ENCODE assay signal across 1 cellular context in genomic region chr3:49021213-49021812, GRCh38.
A peak's percentile ranks its signal among the peaks of the same experiment; 100 is the strongest.
TF ChIP-seq lines count a peak whose summit lies in the region.

No MANE protein-coding gene starts in this region.

TF ChIP-seq in GM12878, 131 proteins besides CTCF, POLR2A, EP300 and RAD21 (continued from another document):
- TF ChIP-seq REST (IDR thresholded peaks at IDR 0.05; ENCODE audit: low read depth, low read length), result 0 out of 2 replicates have a peak, but pooled peaks have one; percentile 22
- peak; percentile 24; the same call in 1 of the 2 replicates for TF ChIP-seq SPI1 (IDR thresholded peaks at IDR 0.05; ENCODE audit: borderline replicate concordance, insufficient read depth, low read depth, low read length)
- no peak for TF ChIP-seq CEBPB (IDR thresholded peaks at IDR 0.05; ENCODE audit: borderline replicate concordance in 1 of 2, low read depth in 2 of 2, low read length in 2 of 2)
- no peak for TF ChIP-seq ZZZ3 (IDR thresholded peaks at IDR 0.05; ENCODE audit: control insufficient read depth, insufficient read length, low read depth)
- TF ChIP-seq ETV6 (conservative IDR thresholded peaks at IDR 0.05 in 1 of 2, IDR thresholded peaks at IDR 0.05 in 1 of 2; ENCODE audit: borderline replicate concordance in 1 of 2, low read depth in 1 of 2), result no peak
- TF ChIP-seq TCF7 (IDR thresholded peaks at IDR 0.05; ENCODE audit: borderline replicate concordance), result no peak
- TF ChIP-seq MEF2A (IDR thresholded peaks at IDR 0.05; ENCODE audit: insufficient read depth, low read depth, low read length), result no peak
- TF ChIP-seq NR2C2 (IDR thresholded peaks at IDR 0.05; ENCODE audit: borderline replicate concordance, control insufficient read depth, insufficient read length, low read depth), result no peak
- TF ChIP-seq ZNF274 (IDR thresholded peaks at IDR 0.05; ENCODE audit: insufficient read depth, insufficient read length), result no peak
- no peak for TF ChIP-seq KDM1A (IDR thresholded peaks at IDR 0.05; ENCODE audit: borderline replicate concordance)
- no peak for TF ChIP-seq NFXL1 (IDR thresholded peaks at IDR 0.05; ENCODE audit: borderline replicate concordance)
- TF ChIP-seq ATF3 (IDR thresholded peaks at IDR 0.05; ENCODE audit: borderline replicate concordance, extremely low read depth, low read depth, low read length), result no peak
- TF ChIP-seq JUND (IDR thresholded peaks at IDR 0.05; ENCODE audit: low read depth, low read length), result 0 out of 2 replicates have a peak, but pooled peaks have one; percentile 12
- TF ChIP-seq RB1 (IDR thresholded peaks at IDR 0.05; ENCODE audit: borderline replicate concordance), result peak; percentile 63; the same call in 1 of the 2 replicates
- TF ChIP-seq, protein P1, sequence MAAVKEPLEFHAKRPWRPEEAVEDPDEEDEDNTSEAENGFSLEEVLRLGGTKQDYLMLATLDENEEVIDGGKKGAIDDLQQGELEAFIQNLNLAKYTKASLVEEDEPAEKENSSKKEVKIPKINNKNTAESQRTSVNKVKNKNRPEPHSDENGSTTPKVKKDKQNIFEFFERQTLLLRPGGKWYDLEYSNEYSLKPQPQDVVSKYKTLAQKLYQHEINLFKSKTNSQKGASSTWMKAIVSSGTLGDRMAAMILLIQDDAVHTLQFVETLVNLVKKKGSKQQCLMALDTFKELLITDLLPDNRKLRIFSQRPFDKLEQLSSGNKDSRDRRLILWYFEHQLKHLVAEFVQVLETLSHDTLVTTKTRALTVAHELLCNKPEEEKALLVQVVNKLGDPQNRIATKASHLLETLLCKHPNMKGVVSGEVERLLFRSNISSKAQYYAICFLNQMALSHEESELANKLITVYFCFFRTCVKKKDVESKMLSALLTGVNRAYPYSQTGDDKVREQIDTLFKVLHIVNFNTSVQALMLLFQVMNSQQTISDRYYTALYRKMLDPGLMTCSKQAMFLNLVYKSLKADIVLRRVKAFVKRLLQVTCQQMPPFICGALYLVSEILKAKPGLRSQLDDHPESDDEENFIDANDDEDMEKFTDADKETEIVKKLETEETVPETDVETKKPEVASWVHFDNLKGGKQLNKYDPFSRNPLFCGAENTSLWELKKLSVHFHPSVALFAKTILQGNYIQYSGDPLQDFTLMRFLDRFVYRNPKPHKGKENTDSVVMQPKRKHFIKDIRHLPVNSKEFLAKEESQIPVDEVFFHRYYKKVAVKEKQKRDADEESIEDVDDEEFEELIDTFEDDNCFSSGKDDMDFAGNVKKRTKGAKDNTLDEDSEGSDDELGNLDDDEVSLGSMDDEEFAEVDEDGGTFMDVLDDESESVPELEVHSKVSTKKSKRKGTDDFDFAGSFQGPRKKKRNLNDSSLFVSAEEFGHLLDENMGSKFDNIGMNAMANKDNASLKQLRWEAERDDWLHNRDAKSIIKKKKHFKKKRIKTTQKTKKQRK (IDR thresholded peaks at IDR 0.05; ENCODE audit: low read depth, low read length), result no peak
- TF ChIP-seq SREBF2 (IDR thresholded peaks at IDR 0.05; ENCODE audit: low read length), result no peak
- TF ChIP-seq NBN (IDR thresholded peaks at IDR 0.05), result peak; percentile 70; the same call in 1 of the 2 replicates
